1 cellular context compared by ENCODE assay signal in genomic region chr11:64814712-64815187, GRCh38.
TF ChIP-seq lines count a peak whose summit lies in the region.

No MANE protein-coding gene starts in this region.

TF ChIP-seq in GM12878, 131 proteins besides CTCF, POLR2A, EP300 and RAD21:
- TF ChIP-seq IKZF1 (conservative IDR thresholded peaks at IDR 0.05) (peak; percentile 67), SMAD5 (IDR thresholded peaks at IDR 0.05; ENCODE audit: low read depth) (no peak), SMC3 (IDR thresholded peaks at IDR 0.05; ENCODE audit: borderline replicate concordance, low read length) (no peak), JUND (IDR thresholded peaks at IDR 0.05; ENCODE audit: low read depth, low read length) (peak; percentile 26; the same call in 1 of the 2 replicates), TCF12 (IDR thresholded peaks at IDR 0.05; ENCODE audit: low read depth, low read length) (peak; percentile 18; the same call in 1 of the 2 replicates), MTA2 (IDR thresholded peaks at IDR 0.05; ENCODE audit: low read depth) (peak; percentile 61; the same call in 1 of the 2 replicates), BHLHE40 (IDR thresholded peaks at IDR 0.05; ENCODE audit: borderline replicate concordance in 1 of 2, low read depth in 2 of 2, low read length in 1 of 2) (peak in 1 of 2 experiments; percentile 12; a peak in 2 of 4 replicates), CBX5 (IDR thresholded peaks at IDR 0.05; ENCODE audit: low read depth) (no peak), ATF7 (IDR thresholded peaks at IDR 0.05; ENCODE audit: low read depth) (0 out of 2 replicates have a peak, but pooled peaks have one; percentile 23), IRF4 (IDR thresholded peaks at IDR 0.05; ENCODE audit: low read depth, low read length) (peak; percentile 89; the same call in 1 of the 2 replicates), MTA3 (IDR thresholded peaks at IDR 0.05; ENCODE audit: borderline replicate concordance, low read length) (peak; percentile 50; the same call in 1 of the 2 replicates), JUNB (IDR thresholded peaks at IDR 0.05) (peak; percentile 65; the same call in 1 of the 2 replicates), MLLT1 (IDR thresholded peaks at IDR 0.05) (peak; percentile 30; the same call in 1 of the 2 replicates), MEF2B (IDR thresholded peaks at IDR 0.05; ENCODE audit: partially characterized antibody, poor library complexity, severe bottlenecking) (peak; percentile 94), USF1 (IDR thresholded peaks at IDR 0.05; ENCODE audit: borderline replicate concordance, extremely low read length, insufficient read depth, low read depth, low read length) (no peak), TARDBP (IDR thresholded peaks at IDR 0.05; ENCODE audit: borderline replicate concordance) (no peak), EED (IDR thresholded peaks at IDR 0.05; ENCODE audit: low read depth) (peak; percentile 46; the same call in 1 of the 2 replicates), ZNF274 (IDR thresholded peaks at IDR 0.05; ENCODE audit: insufficient read depth, insufficient read length) (no peak), SKIL (IDR thresholded peaks at IDR 0.05; ENCODE audit: low read depth, poor library complexity, severe bottlenecking) (peak; percentile 77), CREM (IDR thresholded peaks at IDR 0.05; ENCODE audit: low read depth) (peak; percentile 14; the same call in 1 of the 2 replicates), MEF2A (IDR thresholded peaks at IDR 0.05; ENCODE audit: insufficient read depth, low read depth, low read length) (0 out of 2 replicates have a peak, but pooled peaks have one; percentile 6), NR2F1 (conservative IDR thresholded peaks at IDR 0.05) (peak; percentile 83), YY1 (IDR thresholded peaks at IDR 0.05; ENCODE audit: low read depth, low read length) (peak; percentile 52; the same call in 1 of the 2 replicates), TCF3 (IDR thresholded peaks at IDR 0.05; ENCODE audit: borderline replicate concordance, insufficient read depth, low read depth, low read length) (peak; percentile 58; the same call in 1 of the 2 replicates), NRF1 (conservative IDR thresholded peaks at IDR 0.05; ENCODE audit: low read depth, low read length) (no peak), RELB (IDR thresholded peaks at IDR 0.05; ENCODE audit: low read depth) (peak; percentile 26; the same call in 1 of the 2 replicates), HCFC1 (IDR thresholded peaks at IDR 0.05; ENCODE audit: low read length) (no peak), BCL11A (IDR thresholded peaks at IDR 0.05; ENCODE audit: low read depth, low read length) (0 out of 2 replicates have a peak, but pooled peaks have one; percentile 12), IKZF2 (IDR thresholded peaks at IDR 0.05) (peak; percentile 79 to 85), SMARCA5 (IDR thresholded peaks at IDR 0.05) (0 out of 2 replicates have a peak, but pooled peaks have one; percentile 20), IRF5 (IDR thresholded peaks at IDR 0.05; ENCODE audit: borderline replicate concordance) (no peak), CBFB (IDR thresholded peaks at IDR 0.05; ENCODE audit: low read depth) (no peak), CREB1 (IDR thresholded peaks at IDR 0.05; ENCODE audit: low read depth) (no peak), GATAD2B (conservative IDR thresholded peaks at IDR 0.05; ENCODE audit: low read depth) (peak; percentile 54), RUNX3 (IDR thresholded peaks at IDR 0.05; ENCODE audit: low read length) (peak; percentile 82), PAX5 (IDR thresholded peaks at IDR 0.05; ENCODE audit: borderline replicate concordance, low read depth, low read length) (peak; percentile 97), DPF2 (IDR thresholded peaks at IDR 0.05) (peak; percentile 29; the same call in 1 of the 2 replicates), ATF2 (IDR thresholded peaks at IDR 0.05; ENCODE audit: low read length) (peak; percentile 31)
